Comparison of ENCODE assay signal across 21 cellular contexts in the genomic region with DNA sequence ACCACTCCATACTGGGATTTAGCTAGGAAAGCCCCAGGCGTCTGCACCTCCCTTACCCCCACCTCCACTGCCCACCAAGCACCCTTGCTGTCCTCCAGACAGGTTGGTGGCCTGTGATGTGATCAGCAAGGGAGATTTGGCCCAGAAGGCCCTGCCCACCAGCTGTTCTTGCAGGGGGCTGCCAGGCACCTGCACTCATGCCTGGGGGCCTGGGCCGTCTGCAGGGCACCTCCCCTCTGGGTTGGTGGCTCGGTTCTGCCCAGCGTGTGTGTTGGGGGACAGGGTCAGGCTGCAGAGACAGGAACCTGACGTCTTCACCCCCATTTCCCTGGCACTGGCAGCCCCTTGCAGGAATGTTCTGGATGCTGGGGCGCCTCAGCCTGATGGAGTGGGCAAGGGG. TPM values are rescaled to one million over a fixed set of nuclear protein-coding genes. Genes with fewer than 3 reads are reported as not detected.
A peak's percentile ranks its signal among the peaks of the same experiment; 100 is the strongest.
DNase-seq lines count a peak whose midpoint lies in the region; ATAC-seq, FAIRE-seq and TF ChIP-seq lines count a peak whose summit lies in the region.
"Had no signal": no experiment of that assay in that cellular context is flagged by ENCODE, and none has a peak within 500 bp of the region (broad histone marks: within the 10 kb centered on the region; RNA-seq: fewer than 3 reads in every experiment).

No MANE protein-coding gene starts in this region.

- POLR2A ChIA-PET in HepG2 (lab: Yijun Ruan, JAX), result interaction anchor here (0.8 kb wide), 1 partner anchor 21 kb away, joined by 4 read pairs; no protein-coding TSS in a partner anchor

- TF ChIP-seq EP300 in HepG2 (IDR thresholded peaks at IDR 0.05; ENCODE audit: low read depth in 2 of 2, low read length in 2 of 2) (no peak), HepG2 (CRISPR knock-in tag; IDR thresholded peaks at IDR 0.05; ENCODE audit: borderline replicate concordance) (no peak)

- no peak overlapping the region for H4K91ac ChIP-seq in neuronal stem cell (ENCODE audit: low read depth, low read length, poor library complexity)

- peaks cover 0 to 23% of the 10 kb centered on the region in 2 experiments; a peak in 2 of 5 replicates for H3K27me3 ChIP-seq in HepG2 (ENCODE audit: control insufficient read depth in 1 of 2, insufficient read depth in 2 of 2, low read length in 2 of 2)
- no peaks in the 10 kb centered on the region for H3K27me3 ChIP-seq in right lobe of liver
- H3K27me3 ChIP-seq in neuronal stem cell (ENCODE audit: control insufficient read depth in 3 of 3, insufficient read depth in 3 of 3, low read depth in 1 of 3, low read length in 3 of 3), result peaks cover 2 to 31% (median 25%) of the 10 kb centered on the region in 3 experiments

- H3K27ac ChIP-seq in HepG2 (ENCODE audit: extremely low read length, insufficient read depth, low read length) (no peak overlapping the region), right lobe of liver (no peak overlapping the region), caudate nucleus (ENCODE audit: low read depth, low read length) (peak overlapping the region; percentile 52), neuronal stem cell (replicated peaks; ENCODE audit: low read length) (no peak overlapping the region)
- H3K27ac ChIP-seq: GM23248, thoracic aorta had no signal

- intact Hi-C loops in HepG2 (cut with micrococcal nuclease; ENCODE audit: unreplicated experiment) (no loop called here), right lobe of liver (cut with DNase I) (no loop called here)

- no peaks in the 10 kb centered on the region for H3K36me3 ChIP-seq in HepG2 (replicated peaks in 1 of 2; ENCODE audit: control insufficient read depth in 1 of 2, insufficient read depth in 2 of 2, low read length in 2 of 2)
- H3K36me3 ChIP-seq in right lobe of liver, result no peaks in the 10 kb centered on the region
- H3K36me3 ChIP-seq in neuronal stem cell (replicated peaks in 1 of 2; ENCODE audit: control insufficient read depth in 2 of 2, insufficient read depth in 2 of 2, low read length in 2 of 2), result no peaks in the 10 kb centered on the region
- H3K36me3 ChIP-seq: thoracic aorta had no signal

- WGBS in HepG2 (ENCODE audit: low lambda C conversion rate), result 27% methylated on average over 2 of the region's 6 CpGs
- no CpG with 5 or more reads among the region's 6 CpGs for WGBS in right lobe of liver (ENCODE audit: insufficient coverage, low coverage, low lambda C conversion rate, missing lambda C conversion rate)
- no CpG with 5 or more reads among the region's 6 CpGs for WGBS in neuronal stem cell (ENCODE audit: extremely low coverage in 2 of 2, insufficient read length in 2 of 2, insufficient replicate concordance in 1 of 2), 2 donors

- no peak overlapping the region for H3K14ac ChIP-seq in neuronal stem cell (ENCODE audit: low read length)

- H2BK15ac ChIP-seq in neuronal stem cell (ENCODE audit: low read length), result no peak overlapping the region

- H2BK5ac ChIP-seq in neuronal stem cell (ENCODE audit: low read length), result no peak overlapping the region

- CTCF ChIA-PET in HepG2 (lab: Yijun Ruan, JAX; ENCODE audit: low intra/inter-chr PET ratio, low total read pairs), result no interaction called here

- no peak overlapping the region for H3K4ac ChIP-seq in neuronal stem cell (ENCODE audit: low read length)

- H3K4me3 ChIP-seq in HepG2 (replicated peaks in 1 of 3; ENCODE audit: insufficient read depth in 1 of 3, low read depth in 2 of 3, low read length in 3 of 3) (no peak overlapping the region), right lobe of liver (no peak overlapping the region), neuronal stem cell (ENCODE audit: low read length in 2 of 2) (peak overlapping the region in 1 of 2 donors; percentile 23)
- H3K4me3 ChIP-seq: GM23248, smooth muscle cell, thoracic aorta had no signal

- H4K20me1 ChIP-seq in HepG2 (ENCODE audit: insufficient read depth, low read length), result no peaks in the 10 kb centered on the region; the same call in 1 of the 2 replicates

- ATAC-seq in HepG2 (no peak), right lobe of liver (no peak), HG02571 (IDR thresholded peaks at IDR 0.05; ENCODE audit: unreplicated experiment) (no peak)
- ATAC-seq: activated naive CD4-positive, alpha-beta T cell treated with anti-CD3 and anti-CD28 coated beads, Interleukin-2, amount 50 U/mL, for 72 hours; stimulated activated naive B cell treated with anti-CD40 and anti-IgM and Interleukin-4, amounts not matched to agents 10 μg/mL and 1 μg/mL and 100 μg/mL, for 72 hours; T-helper 17 cell had no signal

- no peak overlapping the region for H3K23ac ChIP-seq in neuronal stem cell (ENCODE audit: low read depth, low read length, poor library complexity)

- in situ Hi-C loops in HepG2 (cut with HindIII; ENCODE audit: extremely low pct_ligation_motif_present, low pct_unique_long_range_greater_than_20kb), result no loop called here

- FAIRE-seq in HepG2 (lab: Jason Lieb, UNC), result no peak
- FAIRE-seq: GM18507 had no signal

- H2AK5ac ChIP-seq in neuronal stem cell (ENCODE audit: low read depth, low read length), result peak overlapping the region; percentile 86

- H3K4me2 ChIP-seq in HepG2 (ENCODE audit: low read depth, low read length), result no peak overlapping the region
- no peak overlapping the region for H3K4me2 ChIP-seq in neuronal stem cell (ENCODE audit: insufficient read depth, low read length, poor library complexity, severe bottlenecking)
- H3K4me2 ChIP-seq: smooth muscle cell had no signal

- DNase-seq in HepG2 (ENCODE audit: low spot score), result no peak
- no peak for DNase-seq in right lobe of liver
- no peak for DNase-seq in caudate nucleus (lab: John Stamatoyannopoulos, UW)
- no peak for DNase-seq in neuronal stem cell (ENCODE audit: low spot score)
- no peak for DNase-seq in GF-D8 (lab: John Stamatoyannopoulos, UW)
- no peak for DNase-seq in NCI-H1417 treated with DMSO at 0.1 percent for 48 hours (lab: John Stamatoyannopoulos, UW)
- DNase-seq: activated CD4-positive, alpha-beta T cell treated with anti-CD3 and anti-CD28 coated beads, Interleukin-2, amount 10 ng/mL, durations not matched to agents 7 days and 5 days; CD8-positive, alpha-beta memory T cell; GDM1; GM23248; IMR-90; NCI-H1092 treated with DMSO at 0.1 percent for 48 hours; NCI-H2029; NCI-H526 treated with DMSO at 0.1 percent for 48 hours; stimulated activated naive B cell treated with anti-CD40 and anti-IgM and Interleukin-4, amounts not matched to agents 10 μg/mL and 1 μg/mL and 100 μg/mL, for 72 hours; T-helper 17 cell had no signal

- H3K79me1 ChIP-seq in neuronal stem cell (ENCODE audit: low read depth, low read length), result no peaks in the 10 kb centered on the region

- H2BK12ac ChIP-seq in neuronal stem cell (ENCODE audit: low read length), result no peak overlapping the region

- no peak overlapping the region for H3K9ac ChIP-seq in HepG2 (ENCODE audit: insufficient read depth, low read depth, low read length)
- no peak overlapping the region for H3K9ac ChIP-seq in neuronal stem cell (ENCODE audit: low read depth, low read length, poor library complexity)
- H3K9ac ChIP-seq: GM23248 had no signal

- TF ChIP-seq CTCF in HepG2 (CRISPR knock-in tag; IDR thresholded peaks at IDR 0.05) (no peak), right lobe of liver (IDR thresholded peaks at IDR 0.05) (no peak)

- no peak overlapping the region for H4K8ac ChIP-seq in neuronal stem cell (ENCODE audit: low read depth, low read length)

- H2BK120ac ChIP-seq in neuronal stem cell (ENCODE audit: low read depth, low read length), result no peak overlapping the region

- peak overlapping the region; percentile 54 for H3K18ac ChIP-seq in neuronal stem cell (ENCODE audit: low read length)

- no TSS peak for BruUV-seq in HepG2 (replicated peaks; lab: Mats Ljungman, UMichigan)

- H2AFZ ChIP-seq in HepG2 (ENCODE audit: low read length) (no peak overlapping the region), neuronal stem cell (ENCODE audit: low read length) (no peak overlapping the region)
- H2AFZ ChIP-seq: GM23248 had no signal

- H3K9me3 ChIP-seq in HepG2 (ENCODE audit: low read length) (no peaks in the 10 kb centered on the region), right lobe of liver (no peaks in the 10 kb centered on the region), neuronal stem cell (replicated peaks in 1 of 2; ENCODE audit: control insufficient read depth in 2 of 2, insufficient read depth in 1 of 2, low read depth in 1 of 2, low read length in 2 of 2) (no peaks in the 10 kb centered on the region)
- H3K9me3 ChIP-seq: thoracic aorta had no signal

- no peak for TF ChIP-seq RAD21 in HepG2 (CRISPR knock-in tag; IDR thresholded peaks at IDR 0.05)

- H3K79me2 ChIP-seq in HepG2 (ENCODE audit: insufficient read depth, low read length), result no peaks in the 10 kb centered on the region

- TF ChIP-seq POLR2A in HepG2 (IDR thresholded peaks at IDR 0.05; ENCODE audit: insufficient read depth in 1 of 2, low read depth in 2 of 2, low read length in 2 of 2) (no peak), right lobe of liver (IDR thresholded peaks at IDR 0.05) (no peak)

- peaks cover 32% of the 10 kb centered on the region for H3K4me1 ChIP-seq in HepG2 (ENCODE audit: insufficient read depth, low read length)
- peaks cover 0 to 7% (median 0%) of the 10 kb centered on the region in 4 donors for H3K4me1 ChIP-seq in right lobe of liver
- peaks cover 0 to 10% of the 10 kb centered on the region in 2 donors for H3K4me1 ChIP-seq in neuronal stem cell (ENCODE audit: control insufficient read depth in 2 of 2, insufficient read depth in 1 of 2, low read depth in 1 of 2, low read length in 2 of 2)

RNA-seq across cellular contexts. Expression of a gene that starts 5.8 kb away (rescaled TPM):
- 29.1 and 39.4 TPM in 2 replicates for total RNA-seq in HepG2 (2016; rRNA removed; fragmentation: Illumina TruSeq; extraction: Trizol)
- 5.8 and 6.2 TPM in 2 replicates for total RNA-seq in HepG2 (2016; cell fraction: cytosol; rRNA removed; fragmentation: Illumina TruSeq; extraction: Trizol; ENCODE audit: low read depth)
- total RNA-seq in HepG2 (2016; cell fraction: insoluble cytoplasmic fraction; rRNA removed; fragmentation: Illumina TruSeq; extraction: Trizol), result 31.7 and 35.2 TPM in 2 replicates
- 15.9 and 18.0 TPM in 2 replicates for total RNA-seq in HepG2 (2016; cell fraction: membrane; rRNA removed; fragmentation: Illumina TruSeq; extraction: Trizol)
- total RNA-seq in HepG2 (2016; cell fraction: nucleus; rRNA removed; fragmentation: Illumina TruSeq; extraction: Trizol), result 35.9 and 36.0 TPM in 2 replicates
- polyA plus RNA-seq in HepG2 (2011; rRNA removed), result 14.7 and 16.4 TPM in 2 replicates
- 10.1 and 10.9 TPM in 2 replicates for polyA plus RNA-seq in HepG2 (2011; cell fraction: cytosol; rRNA removed)
- polyA plus RNA-seq in HepG2 (2011; cell fraction: nucleus; rRNA removed), result 45.7 and 53.5 TPM in 2 replicates
- 25.9 and 28.5 TPM in 2 replicates for polyA plus RNA-seq in HepG2 (2012)
- 4.3 and 5.0 TPM in 2 replicates for polyA plus RNA-seq in HepG2 (2016; cell fraction: cytosol; fragmentation: Illumina TruSeq; extraction: Trizol; ENCODE audit: low read depth)
- 43.9 and 48.4 TPM in 2 replicates for polyA plus RNA-seq in HepG2 (2016; cell fraction: insoluble cytoplasmic fraction; fragmentation: Illumina TruSeq; extraction: Trizol; ENCODE audit: low read depth)
- polyA plus RNA-seq in HepG2 (2016; cell fraction: membrane; fragmentation: Illumina TruSeq; extraction: Trizol; ENCODE audit: low read depth), result 10.6 and 11.7 TPM in 2 replicates
- 105 and 111 TPM in 2 replicates for polyA plus RNA-seq in HepG2 (2016; cell fraction: nucleus; fragmentation: Illumina TruSeq; extraction: Trizol; ENCODE audit: insufficient read depth, low read depth)
- 11.0 and 59.1 TPM in 2 replicates for polyA minus RNA-seq in HepG2 (2011; rRNA and poly(A)+ RNA removed; ENCODE audit: low replicate concordance)
- polyA minus RNA-seq in HepG2 (2011; cell fraction: cytosol; rRNA and poly(A)+ RNA removed), result 17.0 and 17.9 TPM in 2 replicates
- polyA minus RNA-seq in HepG2 (2011; cell fraction: nucleus; rRNA and poly(A)+ RNA removed), result 33.1 and 38.8 TPM in 2 replicates
- total RNA-seq in right lobe of liver, result 10 to 100 TPM in 3 of 6 experiments, 1 to 10 TPM in 3; 4.9 to 13.3 (median 9.3) TPM
- polyA plus RNA-seq in neuronal stem cell (2013, experiment 1 of 2), result 47.2 TPM
- polyA plus RNA-seq in neuronal stem cell (2013, experiment 2 of 2), result 47.4 TPM
